ENCODE assay signal across 8 cellular contexts in genomic region chr1:236581528-236581927, GRCh38.
"Had no signal": no experiment of that assay in that cellular context is flagged by ENCODE, and none has a peak within 500 bp of the region (broad histone marks: within the 10 kb centered on the region; RNA-seq: fewer than 3 reads in every experiment).

No MANE protein-coding gene starts in this region.

- H3K9me3 ChIP-seq: HAP-1 had no signal

- FAIRE-seq: HTR-8/SVneo had no signal

- H2AFZ ChIP-seq: GM23248 had no signal

- DNase-seq: GM23248, GOT3, H7, HFFc6, IMR-90 had no signal

- ATAC-seq: HCT116 had no signal

- H3K4me3 ChIP-seq: GM23248, HAP-1 had no signal

- H3K9ac ChIP-seq: GM23248 had no signal

- H3K27ac ChIP-seq: GM23248 had no signal
